29 cellular contexts compared by ENCODE assay signal in genomic region chr15:100041380-100041779, GRCh38.
"Had no signal": no experiment of that assay in that cellular context is flagged by ENCODE, and none has a peak within 500 bp of the region (broad histone marks: within the 10 kb centered on the region; RNA-seq: fewer than 3 reads in every experiment).

No MANE protein-coding gene starts in this region.

- H3K9ac ChIP-seq: parathyroid adenoma had no signal

- H3K27me3 Mint-ChIP-seq: activated CD8-positive, alpha-beta T cell treated with anti-CD3 and anti-CD28 coated beads for 36 hours; activated naive CD4-positive, alpha-beta T cell treated with anti-CD3 and anti-CD28 coated beads, Interleukin-2, amount 50 U/mL, for 24 hours; activated naive CD8-positive, alpha-beta T cell treated with anti-CD3 and anti-CD28 coated beads, Interleukin-2, amount 50 U/mL, for 24 hours; central memory CD8-positive, alpha-beta T cell; naive thymus-derived CD8-positive, alpha-beta T cell; stimulated activated memory B cell treated with anti-CD40 and anti-IgM and Interleukin-4, amounts not matched to agents 10 μg/mL and 1 μg/mL and 100 μg/mL, for 72 hours; stimulated activated naive CD8-positive, alpha-beta T cell treated with anti-CD3 and anti-CD28 coated beads, Interleukin-15, amount 100 ng/mL, for 72 hours; T-helper 17 cell had no signal

- ATAC-seq: activated CD8-positive, alpha-beta T cell treated with anti-CD3 and anti-CD28 coated beads for 36 hours; activated naive CD8-positive, alpha-beta T cell treated with anti-CD3 and anti-CD28 coated beads, Interleukin-2, amount 50 U/mL, for 24 hours; esophagus mucosa; heart left ventricle; naive thymus-derived CD8-positive, alpha-beta T cell; stimulated activated memory B cell treated with anti-CD40 and anti-IgM and Interleukin-4, amounts not matched to agents 10 μg/mL and 1 μg/mL and 100 μg/mL, for 72 hours; stimulated activated naive CD8-positive, alpha-beta T cell treated with anti-CD3 and anti-CD28 coated beads, Interleukin-15, amount 100 ng/mL, for 72 hours; T-helper 17 cell had no signal

- H3K9me3 Mint-ChIP-seq: activated CD4-positive, alpha-beta T cell treated with anti-CD3 and anti-CD28 coated beads, Interleukin-2, amount 10 ng/mL, durations not matched to agents 24 days and 14 days; activated CD8-positive, alpha-beta T cell treated with anti-CD3 and anti-CD28 coated beads for 36 hours; activated naive CD4-positive, alpha-beta T cell treated with anti-CD3 and anti-CD28 coated beads, Interleukin-2, amount 50 U/mL, for 24 hours; activated naive CD8-positive, alpha-beta T cell treated with anti-CD3 and anti-CD28 coated beads, Interleukin-2, amount 50 U/mL, for 24 hours; activated T-helper 2 cell treated with anti-CD3 and anti-CD28 coated beads, Interferon-gamma antibody, Interleukin-2, Interleukin-4, amounts not matched to agents 10 μg/mL and 5 μg/mL and 100 μg/mL, durations not matched to agents 14 hours and 24 hours and 36 hours; central memory CD8-positive, alpha-beta T cell; neural crest cell; stimulated activated naive CD8-positive, alpha-beta T cell treated with anti-CD3 and anti-CD28 coated beads, Interleukin-15, amount 100 ng/mL, for 72 hours had no signal

- H3K4me1 Mint-ChIP-seq: activated naive CD4-positive, alpha-beta T cell treated with anti-CD3 and anti-CD28 coated beads, Interleukin-2, amount 50 U/mL, for 24 hours; activated naive CD8-positive, alpha-beta T cell treated with anti-CD3 and anti-CD28 coated beads, Interleukin-2, amount 50 U/mL, for 24 hours; central memory CD8-positive, alpha-beta T cell; naive thymus-derived CD8-positive, alpha-beta T cell had no signal

- H3K4me3 Mint-ChIP-seq: activated CD4-positive, alpha-beta T cell treated with anti-CD3 and anti-CD28 coated beads, Interleukin-2, amount 10 ng/mL, durations not matched to agents 24 days and 14 days; activated CD8-positive, alpha-beta T cell treated with anti-CD3 and anti-CD28 coated beads for 36 hours; activated naive CD4-positive, alpha-beta T cell treated with anti-CD3 and anti-CD28 coated beads, Interleukin-2, amount 50 U/mL, for 24 hours; activated naive CD8-positive, alpha-beta T cell treated with anti-CD3 and anti-CD28 coated beads, Interleukin-2, amount 50 U/mL, for 24 hours; central memory CD8-positive, alpha-beta T cell; naive thymus-derived CD8-positive, alpha-beta T cell; neural crest cell; stimulated activated memory B cell treated with anti-CD40 and anti-IgM and Interleukin-4, amounts not matched to agents 10 μg/mL and 1 μg/mL and 100 μg/mL, for 72 hours; stimulated activated naive CD8-positive, alpha-beta T cell treated with anti-CD3 and anti-CD28 coated beads, Interleukin-15, amount 100 ng/mL, for 72 hours; T-helper 17 cell had no signal

- H3K4me1 ChIP-seq: parathyroid adenoma had no signal

- H3K36me3 Mint-ChIP-seq: stimulated activated memory B cell treated with anti-CD40 and anti-IgM and Interleukin-4, amounts not matched to agents 10 μg/mL and 1 μg/mL and 100 μg/mL, for 72 hours had no signal

- H2AFZ ChIP-seq: parathyroid adenoma had no signal

- H3K27ac Mint-ChIP-seq: activated CD4-positive, alpha-beta T cell treated with anti-CD3 and anti-CD28 coated beads, Interleukin-2, amount 10 ng/mL, durations not matched to agents 24 days and 14 days; activated CD8-positive, alpha-beta T cell treated with anti-CD3 and anti-CD28 coated beads for 36 hours; activated naive CD4-positive, alpha-beta T cell treated with anti-CD3 and anti-CD28 coated beads, Interleukin-2, amount 50 U/mL, for 24 hours; activated naive CD8-positive, alpha-beta T cell treated with anti-CD3 and anti-CD28 coated beads, Interleukin-2, amount 50 U/mL, for 24 hours; activated T-helper 2 cell treated with anti-CD3 and anti-CD28 coated beads, Interferon-gamma antibody, Interleukin-2, Interleukin-4, amounts not matched to agents 10 μg/mL and 5 μg/mL and 100 μg/mL, durations not matched to agents 14 hours and 24 hours and 36 hours; naive thymus-derived CD8-positive, alpha-beta T cell; stimulated activated memory B cell treated with anti-CD40 and anti-IgM and Interleukin-4, amounts not matched to agents 10 μg/mL and 1 μg/mL and 100 μg/mL, for 72 hours; T-helper 17 cell had no signal

- DNase-seq: activated CD4-positive, alpha-beta T cell treated with anti-CD3 and anti-CD28 coated beads, Interleukin-2, amount 10 ng/mL, durations not matched to agents 24 days and 14 days; activated CD4-positive, CD25-positive, alpha-beta regulatory T cell treated with anti-CD3 and anti-CD28 coated beads, Interleukin-2, amount 50 U/mL, for 72 hours; activated CD8-positive, alpha-beta T cell treated with anti-CD3 and anti-CD28 coated beads for 36 hours; activated naive CD8-positive, alpha-beta T cell treated with anti-CD3 and anti-CD28 coated beads, Interleukin-2, amount 50 U/mL, for 24 hours; activated T-cell treated with anti-CD3 and anti-CD28 coated beads, Interleukin-2, amount 50 U/mL, for 48 hours; cortex of kidney; foreskin fibroblast; heart left ventricle; naive thymus-derived CD8-positive, alpha-beta T cell; occipital lobe; stimulated activated CD4-positive, alpha-beta T cell treated with anti-CD3 and anti-CD28 coated beads, Interleukin-1b, Interleukin-23, amount 100 ng/mL, for 48 hours; stimulated activated CD4-positive, alpha-beta T cell treated with anti-CD3 and anti-CD28 coated beads, Interleukin-4, amount 100 ng/mL, for 4 hours; stimulated activated CD8-positive, alpha-beta memory T cell treated with anti-CD3 and anti-CD28 coated beads, Interleukin-4, amount 100 ng/mL, for 48 hours; stimulated activated naive CD8-positive, alpha-beta T cell treated with anti-CD3 and anti-CD28 coated beads, Interleukin-15, amount 100 ng/mL, for 72 hours; substantia nigra; T-helper 17 cell; T1000; upper lobe of left lung had no signal

- H3K79me2 ChIP-seq: parathyroid adenoma had no signal

- H3K27ac ChIP-seq: breast epithelium, heart left ventricle, parathyroid adenoma, right atrium auricular region, upper lobe of left lung, vagina had no signal

- H3K4me3 ChIP-seq: breast epithelium, heart left ventricle, right atrium auricular region, smooth muscle cell, upper lobe of left lung, vagina had no signal

- H3K9me3 ChIP-seq: breast epithelium, heart left ventricle, right atrium auricular region, upper lobe of left lung, vagina had no signal

- H3K36me3 ChIP-seq: breast epithelium, heart left ventricle, right atrium auricular region, upper lobe of left lung, vagina had no signal

- H3K27me3 ChIP-seq: breast epithelium, heart left ventricle, right atrium auricular region, upper lobe of left lung, vagina had no signal
